19 cellular contexts compared by ENCODE assay signal in genomic region chr9:5441043-5441442, GRCh38. TPM values are rescaled to one million over a fixed set of nuclear protein-coding genes. Genes with fewer than 3 reads are reported as not detected.
DNase-seq lines count a peak whose midpoint lies in the region; ATAC-seq and TF ChIP-seq lines count a peak whose summit lies in the region.
"Had no signal": no experiment of that assay in that cellular context is flagged by ENCODE, and none has a peak within 500 bp of the region (broad histone marks: within the 10 kb centered on the region; RNA-seq: fewer than 3 reads in every experiment).

No MANE protein-coding gene starts in this region.

- H2AFZ ChIP-seq in trophoblast cell (ENCODE audit: insufficient read depth, low read length, poor library complexity): no peak overlapping the region

- no peak overlapping the region for H3K4me3 Mint-ChIP-seq in Calu3 (ENCODE audit: low read depth, unreplicated experiment)
- H3K4me3 Mint-ChIP-seq: activated CD4-positive, alpha-beta T cell treated with anti-CD3 and anti-CD28 coated beads, Interleukin-2, amount 10 ng/mL, durations not matched to agents 7 days and 5 days; CD4-positive, alpha-beta memory T cell; naive thymus-derived CD4-positive, alpha-beta T cell; stimulated activated naive CD8-positive, alpha-beta T cell treated with anti-CD3 and anti-CD28 coated beads, Interleukin-15, amount 100 ng/mL, for 72 hours; T-helper 2 cell treated with Interferon-gamma antibody and Interleukin-4, amounts not matched to agents 5 μg/mL and 100 μg/mL, for 36 hours had no signal

- H3K79me2 ChIP-seq in trophoblast cell (ENCODE audit: control insufficient read depth, insufficient read depth, low read length, poor library complexity): peaks cover 2% of the 10 kb centered on the region

- peaks cover 12% of the 10 kb centered on the region for H3K36me3 Mint-ChIP-seq in Calu3 (ENCODE audit: insufficient read depth, unreplicated experiment)

- peak overlapping the region; percentile 51 for H3K14ac ChIP-seq in trophoblast cell (ENCODE audit: low read length)

- H3K18ac ChIP-seq in trophoblast cell (ENCODE audit: low read length): peak overlapping the region; percentile 38

- H3K27me3 Mint-ChIP-seq in Calu3 (ENCODE audit: unreplicated experiment): no peaks in the 10 kb centered on the region
- H3K27me3 Mint-ChIP-seq: activated CD4-positive, alpha-beta T cell treated with anti-CD3 and anti-CD28 coated beads, Interleukin-2, amount 10 ng/mL, durations not matched to agents 7 days and 5 days; CD4-positive, alpha-beta memory T cell; naive thymus-derived CD4-positive, alpha-beta T cell; stimulated activated naive CD8-positive, alpha-beta T cell treated with anti-CD3 and anti-CD28 coated beads, Interleukin-15, amount 100 ng/mL, for 72 hours had no signal

- intact Hi-C loops in Calu3 (cut with micrococcal nuclease; ENCODE audit: unreplicated experiment): loop anchor here (10.0 kb wide), 1 partner anchor 686 kb away; no protein-coding TSS in a partner anchor

- CTCF ChIA-PET in Calu3 (lab: Charles Lee): interaction anchor here (0.5 kb wide), 1 partner anchor 92 kb away, joined by 3 read pairs; no protein-coding TSS in a partner anchor

- H3K27me3 ChIP-seq in RWPE2 (ENCODE audit: insufficient read depth, poor library complexity, severe bottlenecking) (no peaks in the 10 kb centered on the region), trophoblast cell (ENCODE audit: insufficient read depth, low read length) (no peaks in the 10 kb centered on the region)

- H4K12ac ChIP-seq in trophoblast cell (ENCODE audit: low read depth, low read length): no peak overlapping the region

- ATAC-seq in RWPE2 (ENCODE audit: low read depth): peak; percentile 41; the same call in 1 of the 3 replicates
- ATAC-seq: left cardiac atrium; naive thymus-derived CD4-positive, alpha-beta T cell; right cardiac atrium; Right ventricle myocardium inferior; stimulated activated naive CD8-positive, alpha-beta T cell treated with anti-CD3 and anti-CD28 coated beads, Interleukin-15, amount 100 ng/mL, for 72 hours had no signal

- H3K9me3 Mint-ChIP-seq in Calu3 (ENCODE audit: low read depth, unreplicated experiment): no peaks in the 10 kb centered on the region
- H3K9me3 Mint-ChIP-seq: activated CD4-positive, alpha-beta T cell treated with anti-CD3 and anti-CD28 coated beads, Interleukin-2, amount 10 ng/mL, durations not matched to agents 7 days and 5 days; CD4-positive, alpha-beta memory T cell; stimulated activated naive CD8-positive, alpha-beta T cell treated with anti-CD3 and anti-CD28 coated beads, Interleukin-15, amount 100 ng/mL, for 72 hours; T-helper 2 cell treated with Interferon-gamma antibody and Interleukin-4, amounts not matched to agents 5 μg/mL and 100 μg/mL, for 36 hours had no signal

- peak overlapping the region; percentile 75 for H2BK5ac ChIP-seq in trophoblast cell (ENCODE audit: low read depth, low read length, poor library complexity)

- no peaks in the 10 kb centered on the region for H3K9me3 ChIP-seq in RWPE2 (ENCODE audit: severe bottlenecking)
- no peaks in the 10 kb centered on the region for H3K9me3 ChIP-seq in trophoblast cell (ENCODE audit: insufficient read depth, low read depth, low read length)

- no peak overlapping the region for H3K4me2 ChIP-seq in trophoblast cell (ENCODE audit: low read length)

- peak overlapping the region; percentile 71 for H4K8ac ChIP-seq in trophoblast cell (ENCODE audit: low read depth, low read length)

- H3K27ac ChIP-seq in RWPE2 (ENCODE audit: poor library complexity, severe bottlenecking) (no peak overlapping the region), trophoblast cell (ENCODE audit: low read depth, low read length) (peak overlapping the region; percentile 76)
- H3K27ac ChIP-seq: 22Rv1 had no signal

- WGBS in trophoblast cell (ENCODE audit: extremely low coverage, insufficient coverage, insufficient read length): no CpG with 5 or more reads among the region's 2 CpGs

- H2BK12ac ChIP-seq in trophoblast cell (ENCODE audit: low read length): peak overlapping the region; percentile 17

- BruUV-seq in Calu3 (replicated peaks; lab: Mats Ljungman, UMichigan): no TSS peak

- TF ChIP-seq CTCF in RWPE2 (IDR thresholded peaks at IDR 0.05; ENCODE audit: poor library complexity, severe bottlenecking): no peak
- no peak for TF ChIP-seq CTCF in GM20000 (IDR thresholded peaks at IDR 0.05; ENCODE audit: extremely low read depth, missing control alignments)
- no peak for TF ChIP-seq CTCF in Calu3 (IDR thresholded peaks at IDR 0.05; ENCODE audit: unreplicated experiment)

- H3K36me3 ChIP-seq in RWPE2 (ENCODE audit: low read depth): peaks cover 5% of the 10 kb centered on the region
- peaks cover 0 to under 1% of the 10 kb centered on the region in 2 experiments for H3K36me3 ChIP-seq in trophoblast cell (ENCODE audit: control insufficient read depth in 1 of 2, insufficient read depth in 2 of 2, low read length in 2 of 2)

- peak overlapping the region; percentile 33 for H2AK5ac ChIP-seq in trophoblast cell (ENCODE audit: low read length)

- no peak overlapping the region for H3K23ac ChIP-seq in trophoblast cell (ENCODE audit: low read length)

- H3K4me3 ChIP-seq in RWPE2 (ENCODE audit: severe bottlenecking) (no peak overlapping the region), trophoblast cell (ENCODE audit: low read depth, low read length) (no peak overlapping the region)

- no peak overlapping the region for H3K9ac ChIP-seq in trophoblast cell (ENCODE audit: low read length)

- H4K91ac ChIP-seq in trophoblast cell (ENCODE audit: low read depth, low read length): peak overlapping the region; percentile 89

- H3K79me1 ChIP-seq in trophoblast cell (ENCODE audit: low read length): peaks cover 16% of the 10 kb centered on the region

- H3K4me1 Mint-ChIP-seq in Calu3 (ENCODE audit: low read depth, unreplicated experiment): peaks cover 8% of the 10 kb centered on the region

- peak; percentile 4 for DNase-seq in DMS53 (lab: John Stamatoyannopoulos, UW)
- DNase-seq in DMS53 treated with DMSO at 0.1 percent for 48 hours (lab: John Stamatoyannopoulos, UW; ENCODE audit: unreplicated experiment): no peak
- no peak for DNase-seq in RWPE2 (ENCODE audit: low spot score)
- peak; percentile 47 for DNase-seq in dermis blood vessel endothelial cell
- DNase-seq in trophoblast cell: peak; percentile 60 to 82
- DNase-seq in HuH-7 (ENCODE audit: low spot score): no peak
- no peak for DNase-seq in GM20000 (ENCODE audit: low spot score)
- DNase-seq in Calu3: no peak
- DNase-seq: activated CD4-positive, alpha-beta T cell treated with anti-CD3 and anti-CD28 coated beads, Interleukin-2, amount 10 ng/mL, durations not matched to agents 7 days and 5 days; CD4-positive, alpha-beta memory T cell; Karpas-422; left cardiac atrium; naive thymus-derived CD4-positive, alpha-beta T cell; NCI-H187 treated with DMSO at 0.1 percent for 48 hours; right cardiac atrium; stimulated activated naive CD8-positive, alpha-beta T cell treated with anti-CD3 and anti-CD28 coated beads, Interleukin-15, amount 100 ng/mL, for 72 hours had no signal

- no peak overlapping the region for H3K4ac ChIP-seq in trophoblast cell (ENCODE audit: low read depth, low read length)

- no peak overlapping the region for H3K27ac Mint-ChIP-seq in Calu3 (ENCODE audit: unreplicated experiment)
- H3K27ac Mint-ChIP-seq: T-helper 2 cell treated with Interferon-gamma antibody and Interleukin-4, amounts not matched to agents 5 μg/mL and 100 μg/mL, for 36 hours had no signal

- peak overlapping the region; percentile 92 for H2BK120ac ChIP-seq in trophoblast cell (ENCODE audit: insufficient read depth, low read length, poor library complexity)

- H3K4me1 ChIP-seq in RWPE2 (ENCODE audit: insufficient read depth, poor library complexity, severe bottlenecking): peaks cover 17% of the 10 kb centered on the region
- peaks cover 10 to 13% of the 10 kb centered on the region in 2 experiments for H3K4me1 ChIP-seq in trophoblast cell (ENCODE audit: control insufficient read depth in 1 of 2, insufficient read depth in 2 of 2, low read length in 2 of 2)

RNA-seq across cellular contexts. Expression of gene PLGRKT, which starts 3.3 kb away (rescaled TPM):
- total RNA-seq in dermis blood vessel endothelial cell: 6.3 and 7.0 TPM in 2 replicates
- 18.3 and 18.5 TPM in 2 replicates for polyA plus RNA-seq in trophoblast cell (2013)
- 15.1 and 17.4 TPM in 2 replicates for total RNA-seq in Calu3 (2022)

RNA-seq across cellular contexts. Expression of gene CD274, which starts 9.3 kb away (rescaled TPM):
- total RNA-seq in dermis blood vessel endothelial cell (12.7 and 17.7 TPM in 2 replicates), Calu3 (2022) (1.9 and 3.6 TPM in 2 replicates)
- polyA plus RNA-seq in trophoblast cell (2013): 105 and 117 TPM in 2 replicates

Comparison
In these comparisons a context has a peak if more than half of its experiments do, and no peak if none do; other contexts are left out.
1. DNase-seq: peak in DMS53 (single experiment), dermis blood vessel endothelial cell (single experiment) and trophoblast cell (2 of 2); none in DMS53 treated with DMSO at 0.1 percent for 48 hours (single experiment), RWPE2 (single experiment), HuH-7 (single experiment), GM20000 (single experiment) and Calu3 (single experiment).